Comparison of ENCODE assay signal across 18 cellular contexts in the genomic region with DNA sequence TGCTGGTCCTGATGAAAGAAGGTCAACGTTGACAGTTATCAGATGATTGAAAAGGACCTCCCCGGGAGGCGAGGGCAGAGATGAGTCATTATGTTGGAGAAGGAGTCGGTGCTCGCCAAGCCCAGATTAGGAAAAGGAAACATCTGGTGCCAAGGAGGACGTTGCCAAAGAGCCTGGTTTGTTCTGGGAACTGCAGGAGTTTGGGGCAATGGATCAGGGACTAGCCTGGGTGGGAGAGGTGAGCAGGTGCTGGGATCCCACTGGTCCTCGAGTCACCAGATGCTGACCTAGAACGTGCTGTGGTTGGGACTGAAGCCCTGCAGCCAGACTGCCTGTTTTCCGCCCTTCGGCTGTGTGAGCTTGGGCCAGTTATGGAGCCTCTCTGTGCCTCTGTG.
DNase-seq lines count a peak whose midpoint lies in the region; ATAC-seq and TF ChIP-seq lines count a peak whose summit lies in the region.
"Had no signal": no experiment of that assay in that cellular context is flagged by ENCODE, and none has a peak within 500 bp of the region (broad histone marks: within the 10 kb centered on the region; RNA-seq: fewer than 3 reads in every experiment).

No MANE protein-coding gene starts in this region.

- no peak overlapping the region for H4K5ac ChIP-seq in mesendoderm (ENCODE audit: low read length)

- H2BK15ac ChIP-seq in mesendoderm (replicated peaks; ENCODE audit: low read depth) = no peak overlapping the region

- H3K27me3 ChIP-seq in BLaER1 = no peaks in the 10 kb centered on the region
- H3K27me3 ChIP-seq in mesendoderm (ENCODE audit: insufficient read depth, low read length, poor library complexity) = no peaks in the 10 kb centered on the region
- H3K27me3 ChIP-seq in WERI-Rb-1 (ENCODE audit: insufficient read depth, low read depth, severe bottlenecking) = no peaks in the 10 kb centered on the region
- H3K27me3 ChIP-seq: Peyer's patch, suprapubic skin had no signal

- peaks cover 1% of the 10 kb centered on the region for H3K36me3 Mint-ChIP-seq in central memory CD8-positive, alpha-beta T cell (ENCODE audit: insufficient read depth)

- H3K4me2 ChIP-seq in BLaER1 = peak overlapping the region; percentile 50
- no peak overlapping the region for H3K4me2 ChIP-seq in mesendoderm (ENCODE audit: low read length)

- H3K9ac ChIP-seq in BLaER1 = no peak overlapping the region
- no peak overlapping the region for H3K9ac ChIP-seq in mesendoderm (ENCODE audit: low read length)

- H3K36me3 ChIP-seq in BLaER1 (no peaks in the 10 kb centered on the region), HEK293 (ENCODE audit: control insufficient read depth in 2 of 2, insufficient read depth in 1 of 2, low read length in 2 of 2) (no peaks in the 10 kb centered on the region), mesendoderm (ENCODE audit: control insufficient read depth, insufficient read depth, low read length) (no peaks in the 10 kb centered on the region), WERI-Rb-1 (no peaks in the 10 kb centered on the region)
- H3K36me3 ChIP-seq: lower lobe of right lung, Peyer's patch, suprapubic skin had no signal

- H3K4me1 ChIP-seq in BLaER1 (peaks cover 68% of the 10 kb centered on the region), HEK293 (ENCODE audit: control insufficient read depth, insufficient read depth, low read length) (no peaks in the 10 kb centered on the region), mesendoderm (ENCODE audit: control insufficient read depth, low read depth, low read length) (no peaks in the 10 kb centered on the region)
- H3K4me1 ChIP-seq: lower lobe of right lung, Peyer's patch had no signal

- H4K8ac ChIP-seq in mesendoderm (ENCODE audit: low read depth, low read length) = no peak overlapping the region

- ATAC-seq in central memory CD8-positive, alpha-beta T cell (replicated peaks; ENCODE audit: extremely low read depth, poor library complexity, severe bottlenecking) = no peak
- ATAC-seq: lower lobe of right lung had no signal

- no peak overlapping the region for H2AK5ac ChIP-seq in mesendoderm (ENCODE audit: low read length)

- no peak overlapping the region for H3K4ac ChIP-seq in mesendoderm (ENCODE audit: low read depth, low read length)

- H3K18ac ChIP-seq in mesendoderm (ENCODE audit: low read length) = no peak overlapping the region

- CTCF ChIA-PET in HEK293 (lab: Yijun Ruan, JAX) = interaction anchor here (1.0 kb wide), 1 partner anchor 17 kb away, joined by 6 read pairs; no protein-coding TSS in a partner anchor

- H4K20me1 ChIP-seq in BLaER1 = no peaks in the 10 kb centered on the region

- WGBS in mesendoderm (ENCODE audit: extremely low coverage, insufficient coverage, low lambda C conversion rate) = no CpG with 5 or more reads among the region's 10 CpGs

- H3K9me3 Mint-ChIP-seq in central memory CD8-positive, alpha-beta T cell = no peaks in the 10 kb centered on the region
- H3K9me3 Mint-ChIP-seq: nephron had no signal

- H3K9me3 ChIP-seq in BLaER1 (no peaks in the 10 kb centered on the region), HEK293 (ENCODE audit: control insufficient read depth, insufficient read depth, low read depth, low read length) (no peaks in the 10 kb centered on the region), WERI-Rb-1 (ENCODE audit: severe bottlenecking) (no peaks in the 10 kb centered on the region)
- H3K9me3 ChIP-seq: lower lobe of right lung, Peyer's patch, suprapubic skin had no signal

- H3K27ac ChIP-seq in BLaER1 (0 out of 2 replicates have a peak overlapping the region, but pooled peaks have one; percentile 24), HEK293 (ENCODE audit: extremely low read depth, low read depth, low read length) (no peak overlapping the region), mesendoderm (ENCODE audit: low read depth, low read length) (no peak overlapping the region), WERI-Rb-1 (no peak overlapping the region)
- H3K27ac ChIP-seq: C4-2B, lower lobe of right lung, Peyer's patch, suprapubic skin had no signal

- no peaks in the 10 kb centered on the region for H3K4me1 Mint-ChIP-seq in central memory CD8-positive, alpha-beta T cell

- no peak overlapping the region for H2BK120ac ChIP-seq in mesendoderm (ENCODE audit: low read depth, low read length)

- TF ChIP-seq CTCF in HEK293 (tag by site-specific recombination; IDR thresholded peaks at IDR 0.05) = no peak
- TF ChIP-seq CTCF in WERI-Rb-1 (IDR thresholded peaks at IDR 0.05; ENCODE audit: low read depth, low read length) = no peak

- peak overlapping the region; percentile 67 for H3K23ac ChIP-seq in mesendoderm (ENCODE audit: low read length)

- no peak overlapping the region for H3K4me3 Mint-ChIP-seq in central memory CD8-positive, alpha-beta T cell

- DNase-seq in central memory CD8-positive, alpha-beta T cell (ENCODE audit: low spot score in 2 of 2) = no peak
- no peak for DNase-seq in mesendoderm
- DNase-seq in HuH-7.5 (ENCODE audit: low spot score) = no peak
- no peak for DNase-seq in islet precursor cell
- DNase-seq in WERI-Rb-1 = no peak
- DNase-seq in HuH-7 (ENCODE audit: low spot score) = no peak
- DNase-seq: activated gamma-delta T cell treated with Interleukin-2 at 50 U/mL for 16 hours; DMS79 treated with DMSO at 0.1 percent for 48 hours; dorsolateral prefrontal cortex; lower lobe of right lung; NCI-H526 treated with DMSO at 0.1 percent for 48 hours; Peyer's patch; stimulated activated CD4-positive, alpha-beta T cell treated with anti-CD3 and anti-CD28 coated beads, Interleukin-1b, Interleukin-23, amount 100 ng/mL, for 48 hours had no signal

- H3K79me1 ChIP-seq in mesendoderm (ENCODE audit: low read length) = no peaks in the 10 kb centered on the region

- no peak overlapping the region for H3K56ac ChIP-seq in mesendoderm (ENCODE audit: low read length)

- H3K27ac Mint-ChIP-seq in central memory CD8-positive, alpha-beta T cell (ENCODE audit: low read depth) = peak overlapping the region; percentile 23

- H3K4me3 ChIP-seq in BLaER1 = no peak overlapping the region
- H3K4me3 ChIP-seq in HEK293 (ENCODE audit: low read depth, low read length) = no peak overlapping the region
- no peak overlapping the region for H3K4me3 ChIP-seq in mesendoderm (ENCODE audit: low read length)
- no peak overlapping the region for H3K4me3 ChIP-seq in WERI-Rb-1 (ENCODE audit: low read depth, low read length)
- H3K4me3 ChIP-seq: dorsolateral prefrontal cortex, lower lobe of right lung, Peyer's patch, suprapubic skin had no signal

- POLR2A ChIA-PET in HEK293 (lab: Yijun Ruan, JAX) = no interaction called here

- peaks cover 35% of the 10 kb centered on the region for H3K27me3 Mint-ChIP-seq in central memory CD8-positive, alpha-beta T cell

- H2BK5ac ChIP-seq in mesendoderm (ENCODE audit: low read length) = no peak overlapping the region

- no peaks in the 10 kb centered on the region for H3K79me2 ChIP-seq in mesendoderm (ENCODE audit: control insufficient read depth, insufficient read depth, low read length)

TF ChIP-seq in HEK293, 187 proteins besides CTCF, POLR2A, EP300 and RAD21:
- TF ChIP-seq ZNF391 (tag by site-specific recombination; IDR thresholded peaks at IDR 0.05; ENCODE audit: borderline replicate concordance, low read depth) (no peak), GLIS1 (tag by site-specific recombination; IDR thresholded peaks at IDR 0.05) (peak; percentile 87), ZNF623 (tag by site-specific recombination; IDR thresholded peaks at IDR 0.05) (no peak)
